Comparison of ENCODE assay signal across 22 cellular contexts in genomic region chr3:160765211-160765610, GRCh38.
"Had no signal": no experiment of that assay in that cellular context is flagged by ENCODE, and none has a peak within 500 bp of the region (broad histone marks: within the 10 kb centered on the region; RNA-seq: fewer than 3 reads in every experiment).

No MANE protein-coding gene starts in this region.

- H3K4me1 ChIP-seq: foreskin keratinocyte, spleen, testis, tibial nerve had no signal

- H3K4me3 ChIP-seq: coronary artery, hepatocyte, lung, spleen, testis, tibial nerve had no signal

- DNase-seq: effector CD4-positive, alpha-beta T cell; endodermal cell; erythroblast; foreskin keratinocyte; head of caudate nucleus; kidney; left cardiac atrium; left ventricle myocardium superior; mesendoderm; naive thymus-derived CD8-positive, alpha-beta T cell; spleen; stimulated activated CD4-positive, alpha-beta T cell treated with anti-CD3 and anti-CD28 coated beads, Interleukin-15, amount 100 ng/mL, for 24 hours; stimulated activated CD4-positive, alpha-beta T cell treated with anti-CD3 and anti-CD28 coated beads, Interleukin-1b, Interleukin-23, amount 100 ng/mL, for 48 hours; stimulated activated CD4-positive, alpha-beta T cell treated with anti-CD3 and anti-CD28 coated beads, Interleukin-4, amount 100 ng/mL, for 24 hours; testis had no signal

- H3K27me3 ChIP-seq: hepatocyte, neutrophil, spleen, testis, tibial nerve had no signal

- H3K27ac ChIP-seq: coronary artery, foreskin keratinocyte, hepatocyte, neutrophil, spleen, testis, tibial nerve had no signal

- ATAC-seq: foreskin keratinocyte; left cardiac atrium; left ventricle myocardium superior; naive thymus-derived CD8-positive, alpha-beta T cell; sciatic nerve; stimulated activated memory B cell treated with anti-CD40 and anti-IgM and Interleukin-4, amounts not matched to agents 10 μg/mL and 1 μg/mL and 100 μg/mL, for 72 hours had no signal

- H2AFZ ChIP-seq: hepatocyte had no signal

- H3K36me3 ChIP-seq: neutrophil, spleen, tibial nerve had no signal

- H3K9me3 ChIP-seq: neutrophil, spleen, testis, tibial nerve had no signal

- H3K4me2 ChIP-seq: hepatocyte had no signal
